In genomic region chr1:147225193-147225730, GRCh38 we compare ENCODE assay signal across 8 cellular contexts. TPM values are rescaled to one million over a fixed set of nuclear protein-coding genes. Genes with fewer than 3 reads are reported as not detected.
DNase-seq lines count a peak whose midpoint lies in the region; ATAC-seq and TF ChIP-seq lines count a peak whose summit lies in the region.

FMO5 (minus strand) TSS chr1:147225339; CDS start chr1:147225029, 310 bp downstream.

- under 1% methylated on average over 17 of the region's 17 CpGs for WGBS in right cardiac atrium
- 1 to 2% (median 1%) methylated on average over 17 of the region's 17 CpGs for WGBS in psoas muscle, 3 donors

- TF ChIP-seq CTCF in AG09309 (IDR thresholded peaks at IDR 0.05; ENCODE audit: control insufficient read depth, insufficient read depth, low read depth, low read length, missing control alignments) (peak; percentile 11), psoas muscle (IDR thresholded peaks at IDR 0.05) (peak; percentile 18)

- H3K27ac ChIP-seq in right cardiac atrium (ENCODE audit: low read length), result peak within 1 kb of the TSS; percentile 70
- peak within 1 kb of the TSS; percentile 60 for H3K27ac ChIP-seq in psoas muscle

- DNase-seq in AG09309 (ENCODE audit: low read depth) (no peak), HT-29 (ENCODE audit: low spot score) (peak; percentile 67), SKM-1 treated with dmso at 0.1 percent for 144 hours (lab: John Stamatoyannopoulos, UW; ENCODE audit: unreplicated experiment) (peak; percentile 59), anterior cingulate cortex (lab: John Stamatoyannopoulos, UW) (peak in 44 of 58 donors; percentile 2 to 53 (median 17)), right cardiac atrium (peak; percentile 70 to 91 (median 85)), psoas muscle (peak; percentile 65 to 83), NCI-H2081 treated with DMSO at 0.1 percent for 48 hours (lab: John Stamatoyannopoulos, UW) (no peak)

- H3K4me1 ChIP-seq in right cardiac atrium (ENCODE audit: control insufficient read depth, insufficient read depth, low read length), result no peaks in the 10 kb centered on the region
- H3K4me1 ChIP-seq in psoas muscle, result no peaks in the 10 kb centered on the region

- H3K27me3 ChIP-seq in right cardiac atrium (ENCODE audit: control insufficient read depth, insufficient read depth), result no peaks in the 10 kb centered on the region
- H3K27me3 ChIP-seq in psoas muscle (ENCODE audit: insufficient read depth in 3 of 3, low read length in 2 of 3), result no peaks in the 10 kb centered on the region

- H3K4me3 ChIP-seq in AG09309 (ENCODE audit: control insufficient read depth, low read depth, low read length) (peak within 1 kb of the TSS; percentile 79), right cardiac atrium (ENCODE audit: low read length) (peak within 1 kb of the TSS; percentile 99), psoas muscle (peak within 1 kb of the TSS; percentile 75)

- H3K36me3 ChIP-seq in psoas muscle (ENCODE audit: insufficient read depth in 1 of 2, low read depth in 1 of 2), result no peaks in the 10 kb centered on the region

- H3K9me3 ChIP-seq in right cardiac atrium (ENCODE audit: control insufficient read depth, low read length) (no peaks in the 10 kb centered on the region), psoas muscle (no peaks in the 10 kb centered on the region)

- ATAC-seq in GM19043 (IDR thresholded peaks at IDR 0.05; ENCODE audit: low read depth, unreplicated experiment) (peak; percentile 83), right cardiac atrium (peak; percentile 94 to 96), psoas muscle (peak; percentile 82 to 97 (median 90))

- intact Hi-C loops in right cardiac atrium (cut with DNase I) (loop anchor here in 1 of 4 donors (10.0 kb wide), 1 partner anchor 50 kb away; the partner anchor contains the start of gene PRKAB2), psoas muscle (cut with DNase I) (no loop called here)

RNA-seq across cellular contexts. Expression of gene FMO5, which starts in this region (rescaled TPM):
- total RNA-seq in HT-29 (2014; rRNA removed; shearing (Covaris generic)), result 1.4 TPM in 2 replicates
- 1 to 10 TPM; 1.3 to 3.1 (median 1.8) TPM for total RNA-seq in right cardiac atrium
- 1.1 TPM for polyA plus RNA-seq in right cardiac atrium
- total RNA-seq in psoas muscle, result 1 to 10 TPM in 1 of 4 donors, under 1 TPM in 3; 0.30 to 1.4 (median 0.92) TPM
- under 1 TPM; 0.35 to 0.53 (median 0.47) TPM for polyA plus RNA-seq in psoas muscle

Comparison
In these comparisons a context has a peak if more than half of its experiments do, and no peak if none do; other contexts are left out.
1. DNase-seq: peak in HT-29 (single experiment), SKM-1 treated with dmso at 0.1 percent for 144 hours (single experiment), anterior cingulate cortex (44 of 58), right cardiac atrium (3 of 3) and psoas muscle (2 of 2); none in AG09309 (single experiment) and NCI-H2081 treated with DMSO at 0.1 percent for 48 hours (single experiment).
2. Peak in every context shown above with its lines, with median percentiles within 50 percentile points of each other: H3K4me3 ChIP-seq and ATAC-seq.